In genomic region chr11:93775289-93775688, GRCh38 we compare ENCODE assay signal across 11 cellular contexts. TPM values are rescaled to one million over a fixed set of nuclear protein-coding genes. Genes with fewer than 3 reads are reported as not detected.
DNase-seq lines count a peak whose midpoint lies in the region; ATAC-seq, FAIRE-seq and TF ChIP-seq lines count a peak whose summit lies in the region.
"Had no signal": no experiment of that assay in that cellular context is flagged by ENCODE, and none has a peak within 500 bp of the region (broad histone marks: within the 10 kb centered on the region; RNA-seq: fewer than 3 reads in every experiment).

No MANE protein-coding gene starts in this region.

- ATAC-seq in K562: peak; percentile 88

- peak overlapping the region; percentile 59 for H3K27ac Mint-ChIP-seq in nephron progenitor cell

- H3K9me3 ChIP-seq in K562 (replicated peaks; ENCODE audit: control insufficient read depth, insufficient read depth, low read depth, low read length): no peaks in the 10 kb centered on the region; the same call in 1 of the 2 replicates

- BruUV-seq in K562 (replicated peaks; lab: Mats Ljungman, UMichigan): no TSS peak

- no peaks in the 10 kb centered on the region for H3K36me3 ChIP-seq in K562 (ENCODE audit: control insufficient read depth, insufficient read depth, low read length)

- peaks cover 5% of the 10 kb centered on the region for H3K27me3 Mint-ChIP-seq in nephron progenitor cell (ENCODE audit: low read depth, poor library complexity)

- CTCF ChIA-PET in K562 (lab: Yijun Ruan, JAX; ENCODE audit: low intra/inter-chr PET ratio): no interaction called here

- H3K79me2 ChIP-seq in K562 (ENCODE audit: control insufficient read depth, insufficient read depth, low read length): no peaks in the 10 kb centered on the region

- peaks cover 16% of the 10 kb centered on the region for H3K9me3 Mint-ChIP-seq in nephron progenitor cell

- TF ChIP-seq POLR2A in K562 (conservative IDR thresholded peaks at IDR 0.05): no peak

- H2AFZ ChIP-seq in K562 (ENCODE audit: low read depth, low read length): no peak overlapping the region

- no peak for TF ChIP-seq RAD21 in K562 (CRISPR knock-in tag; conservative IDR thresholded peaks at IDR 0.05 in 1 of 2, IDR thresholded peaks at IDR 0.05 in 1 of 2)

- peaks cover 0 to 1% of the 10 kb centered on the region in 2 experiments; a peak in 1 of 5 replicates for H3K4me1 ChIP-seq in K562 (replicated peaks in 1 of 2; ENCODE audit: control insufficient read depth in 2 of 2, insufficient read depth in 2 of 2, low read length in 2 of 2)

- TF ChIP-seq CTCF in K562 (IDR thresholded peaks at IDR 0.05 in 2 of 3, conservative IDR thresholded peaks at IDR 0.05 in 1 of 3; ENCODE audit: insufficient read depth in 2 of 3, low read depth in 1 of 3, low read length in 3 of 3) (peak in 2 of 3 experiments; percentile 48 to 56; a peak in 5 of 6 replicates), nephron progenitor cell (IDR thresholded peaks at IDR 0.05) (no peak)

- H3K4me1 Mint-ChIP-seq in nephron progenitor cell: no peaks in the 10 kb centered on the region

- H3K27me3 ChIP-seq in K562 (ENCODE audit: control insufficient read depth in 2 of 2, insufficient read depth in 2 of 2, low read length in 2 of 2): no peaks in the 10 kb centered on the region

- peaks cover 8% of the 10 kb centered on the region for H3K36me3 Mint-ChIP-seq in nephron progenitor cell (ENCODE audit: low read depth)

- H3K9ac ChIP-seq in K562 (ENCODE audit: insufficient read depth in 1 of 2, low read depth in 2 of 2, low read length in 2 of 2): no peak overlapping the region

- H3K4me2 ChIP-seq in K562 (ENCODE audit: insufficient read depth, low read length): no peak overlapping the region

- H3K4me3 Mint-ChIP-seq in nephron progenitor cell: no peak overlapping the region

- FAIRE-seq in K562 (lab: Jason Lieb, UNC): peak; percentile 65
- FAIRE-seq: colon had no signal

- H3K4me3 ChIP-seq in K562: no peak overlapping the region

- peak; percentile 33 for DNase-seq in SIG-M5 treated with dmso at 0.1 percent for 504 hours (lab: John Stamatoyannopoulos, UW; ENCODE audit: unreplicated experiment)
- no peak for DNase-seq in SIG-M5 (lab: John Stamatoyannopoulos, UW)
- peak; percentile 30 for DNase-seq in HT1080 (ENCODE audit: low read depth)
- peak; percentile 29 to 44 (median 40) for DNase-seq in K562 (ENCODE audit: extremely low read depth in 1 of 4, low spot score in 3 of 4)
- peak; percentile 17 for DNase-seq in nephron progenitor cell
- no peak for DNase-seq in NCI-H510A treated with DMSO at 0.1 percent for 48 hours (lab: John Stamatoyannopoulos, UW)
- DNase-seq in NCI-H128 (lab: John Stamatoyannopoulos, UW; ENCODE audit: unreplicated experiment): no peak
- no peak for DNase-seq in activated CD4-positive, alpha-beta T cell treated with anti-CD3 and anti-CD28 coated beads, Interleukin-2, amount 50 U/mL, for 1 hour
- DNase-seq: activated T-cell treated with anti-CD3 and anti-CD28 coated beads for 4 hours, NCI-H2107 had no signal

- no peak overlapping the region for H3K27ac ChIP-seq in K562 (ENCODE audit: extremely low read depth, low read depth, low read length)

- H4K20me1 ChIP-seq in K562 (replicated peaks; ENCODE audit: control insufficient read depth, insufficient read depth, low read length): no peaks in the 10 kb centered on the region

- TF ChIP-seq EP300 in K562 (IDR thresholded peaks at IDR 0.05; ENCODE audit: low read length): no peak

- intact Hi-C loops in K562 (cut with micrococcal nuclease): no loop called here

- POLR2A ChIA-PET in K562 (lab: Yijun Ruan, JAX): no interaction called here

- in situ Hi-C loops in K562 (cut with MboI): no loop called here

- no peaks in the 10 kb centered on the region for H3K9me1 ChIP-seq in K562 (ENCODE audit: control insufficient read depth, insufficient read depth, low read length)

- WGBS in K562 (ENCODE audit: insufficient coverage, low coverage, missing lambda C conversion rate): 5% methylated on average over 2 of the region's 2 CpGs

TF ChIP-seq in K562, 482 proteins besides CTCF, POLR2A, EP300 and RAD21:
- no peak for TF ChIP-seq GABPB2 (CRISPR knock-in tag; conservative IDR thresholded peaks at IDR 0.05)
- no peak for TF ChIP-seq PHB2 (IDR thresholded peaks at IDR 0.05; ENCODE audit: low read depth)
- TF ChIP-seq SPI1 (IDR thresholded peaks at IDR 0.05; ENCODE audit: borderline replicate concordance, low read depth, low read length): peak; percentile 71

RNA-seq across cellular contexts. Expression of gene MED17, which starts 8.8 kb away (rescaled TPM):
- total RNA-seq in HT1080 (2014; rRNA removed; shearing (Covaris generic)): 26.8 and 28.6 TPM in 2 replicates
- polyA plus RNA-seq in HT1080 (2015; cell fraction: cytosol; rRNA removed): 27.3 and 31.1 TPM in 2 replicates
- polyA plus RNA-seq in HT1080 (2015; cell fraction: nucleus; rRNA removed): 82.4 and 89.7 TPM in 2 replicates
- 55.0 and 121 TPM in 2 replicates for total RNA-seq in K562 (2011; cell fraction: chromatin; rRNA removed; ENCODE audit: low replicate concordance)
- total RNA-seq in K562 (2011; cell fraction: nucleolus; rRNA removed): 36.2 and 37.2 TPM in 2 replicates
- total RNA-seq in K562 (2011; cell fraction: nucleoplasm; rRNA removed): 65.5 and 106 TPM in 2 replicates
- 29.8 and 30.7 TPM in 2 replicates for total RNA-seq in K562 (2014; rRNA removed)
- total RNA-seq in K562 (2014; rRNA removed; fragmentation: Illumina TruSeq; extraction: Trizol): 34.5 and 35.1 TPM in 2 replicates
- 31.5 and 32.4 TPM in 2 replicates for total RNA-seq in K562 (2015; rRNA removed; fragmentation: Illumina TruSeq; extraction: Trizol)
- 34.7 and 35.0 TPM in 2 replicates for total RNA-seq in K562 (2021)
- 20.3 and 22.0 TPM in 2 replicates for polyA plus RNA-seq in K562 (2011; rRNA removed)
- polyA plus RNA-seq in K562 (2011; cell fraction: cytosol; rRNA removed): 7.8 and 8.2 TPM in 2 replicates
- 31.3 and 40.5 TPM in 2 replicates for polyA plus RNA-seq in K562 (2011; cell fraction: nucleus; rRNA removed)
- polyA plus RNA-seq in K562 (2012): 12.7 and 15.4 TPM in 2 replicates
- 22.1 and 26.8 TPM in 2 replicates for polyA plus RNA-seq in K562 (2014; fragmentation: Illumina TruSeq; extraction: Trizol)
- polyA plus RNA-seq in K562 (2014; fragmentation: Nextera tagmentation; extraction: Ambion mirVana): 1 to 10 TPM; 6.7 to 7.7 TPM
- polyA plus RNA-seq in K562 (2014; rRNA removed): 21.5 and 21.7 TPM in 2 replicates
- 30.5 and 37.4 TPM in 2 replicates for polyA minus RNA-seq in K562 (2011; rRNA and poly(A)+ RNA removed)
- polyA minus RNA-seq in K562 (2011; cell fraction: cytosol; rRNA and poly(A)+ RNA removed): 11.0 and 14.2 TPM in 2 replicates
- polyA minus RNA-seq in K562 (2011; cell fraction: nucleus; rRNA and poly(A)+ RNA removed): 36.9 and 49.5 TPM in 2 replicates

RNA-seq across cellular contexts. Expression of gene C11orf54, which starts 33.8 kb away (rescaled TPM):
- 9.6 and 16.3 TPM in 2 replicates for total RNA-seq in HT1080 (2014; rRNA removed; shearing (Covaris generic))
- polyA plus RNA-seq in HT1080 (2015; cell fraction: cytosol; rRNA removed): 14.4 and 16.2 TPM in 2 replicates
- polyA plus RNA-seq in HT1080 (2015; cell fraction: nucleus; rRNA removed): 33.2 and 36.0 TPM in 2 replicates
- 16.6 and 50.4 TPM in 2 replicates for total RNA-seq in K562 (2011; cell fraction: chromatin; rRNA removed; ENCODE audit: low replicate concordance)
- total RNA-seq in K562 (2011; cell fraction: nucleolus; rRNA removed): 8.3 and 11.8 TPM in 2 replicates
- 15.0 and 27.5 TPM in 2 replicates for total RNA-seq in K562 (2011; cell fraction: nucleoplasm; rRNA removed)
- total RNA-seq in K562 (2014; rRNA removed) (12.0 and 13.4 TPM in 2 replicates), K562 (2014; rRNA removed; fragmentation: Illumina TruSeq; extraction: Trizol) (23.1 and 30.5 TPM in 2 replicates), K562 (2015; rRNA removed; fragmentation: Illumina TruSeq; extraction: Trizol) (15.3 and 16.8 TPM in 2 replicates), K562 (2021) (13.1 and 15.6 TPM in 2 replicates)
- polyA plus RNA-seq in K562 (2011; rRNA removed) (26.7 and 33.0 TPM in 2 replicates), K562 (2014; fragmentation: Illumina TruSeq; extraction: Trizol) (24.3 and 25.0 TPM in 2 replicates), K562 (2014; fragmentation: Nextera tagmentation; extraction: Ambion mirVana) (10 to 100 TPM; 31.5 to 31.7 TPM), K562 (2014; rRNA removed) (15.9 and 18.3 TPM in 2 replicates)
- 4.4 and 11.8 TPM in 2 replicates for polyA plus RNA-seq in K562 (2011; cell fraction: cytosol; rRNA removed)
- 11.0 and 29.8 TPM in 2 replicates for polyA plus RNA-seq in K562 (2011; cell fraction: nucleus; rRNA removed)
- 13.4 and 23.0 TPM in 2 replicates for polyA plus RNA-seq in K562 (2012)
- 19.7 and 24.9 TPM in 2 replicates for polyA minus RNA-seq in K562 (2011; rRNA and poly(A)+ RNA removed)
- 8.9 and 11.4 TPM in 2 replicates for polyA minus RNA-seq in K562 (2011; cell fraction: cytosol; rRNA and poly(A)+ RNA removed)
- 4.7 and 9.4 TPM in 2 replicates for polyA minus RNA-seq in K562 (2011; cell fraction: nucleus; rRNA and poly(A)+ RNA removed)

RNA-seq across cellular contexts. Expression of gene TAF1D, which starts 34.0 kb away (rescaled TPM):
- 118 and 126 TPM in 2 replicates for total RNA-seq in HT1080 (2014; rRNA removed; shearing (Covaris generic))
- 157 and 161 TPM in 2 replicates for polyA plus RNA-seq in HT1080 (2015; cell fraction: cytosol; rRNA removed)
- polyA plus RNA-seq in HT1080 (2015; cell fraction: nucleus; rRNA removed): 682 and 792 TPM in 2 replicates
- 288 and 1,250 TPM in 2 replicates for total RNA-seq in K562 (2011; cell fraction: chromatin; rRNA removed; ENCODE audit: low replicate concordance)
- total RNA-seq in K562 (2011; cell fraction: nucleolus; rRNA removed): 323 and 380 TPM in 2 replicates
- total RNA-seq in K562 (2011; cell fraction: nucleoplasm; rRNA removed): 528 and 703 TPM in 2 replicates
- total RNA-seq in K562 (2014; rRNA removed) (155 and 182 TPM in 2 replicates), K562 (2014; rRNA removed; fragmentation: Illumina TruSeq; extraction: Trizol) (313 and 326 TPM in 2 replicates), K562 (2015; rRNA removed; fragmentation: Illumina TruSeq; extraction: Trizol) (301 and 347 TPM in 2 replicates), K562 (2021) (189 and 193 TPM in 2 replicates)
- polyA plus RNA-seq in K562 (2011; rRNA removed) (208 and 270 TPM in 2 replicates), K562 (2014; fragmentation: Illumina TruSeq; extraction: Trizol) (203 and 250 TPM in 2 replicates), K562 (2014; fragmentation: Nextera tagmentation; extraction: Ambion mirVana) (100 to 1,000 TPM; 122 to 123 TPM), K562 (2014; rRNA removed) (245 and 293 TPM in 2 replicates)
- 21.9 and 72.7 TPM in 2 replicates for polyA plus RNA-seq in K562 (2011; cell fraction: cytosol; rRNA removed)
- polyA plus RNA-seq in K562 (2011; cell fraction: nucleus; rRNA removed): 340 and 474 TPM in 2 replicates
- 127 and 137 TPM in 2 replicates for polyA plus RNA-seq in K562 (2012)
- polyA minus RNA-seq in K562 (2011; rRNA and poly(A)+ RNA removed): 237 and 271 TPM in 2 replicates
- polyA minus RNA-seq in K562 (2011; cell fraction: cytosol; rRNA and poly(A)+ RNA removed): 59.7 and 102 TPM in 2 replicates
- polyA minus RNA-seq in K562 (2011; cell fraction: nucleus; rRNA and poly(A)+ RNA removed): 469 and 813 TPM in 2 replicates

Comparison
In these comparisons a context has a peak if more than half of its experiments do, and no peak if none do; other contexts are left out.
1. DNase-seq: peak in SIG-M5 treated with dmso at 0.1 percent for 504 hours (single experiment), HT1080 (single experiment), K562 (4 of 4) and nephron progenitor cell (single experiment); none in SIG-M5 (single experiment), NCI-H510A treated with DMSO at 0.1 percent for 48 hours (single experiment), NCI-H128 (single experiment) and activated CD4-positive, alpha-beta T cell treated with anti-CD3 and anti-CD28 coated beads, Interleukin-2, amount 50 U/mL, for 1 hour (single experiment).